Comparison of ENCODE assay signal across 27 cellular contexts in the genomic region with DNA sequence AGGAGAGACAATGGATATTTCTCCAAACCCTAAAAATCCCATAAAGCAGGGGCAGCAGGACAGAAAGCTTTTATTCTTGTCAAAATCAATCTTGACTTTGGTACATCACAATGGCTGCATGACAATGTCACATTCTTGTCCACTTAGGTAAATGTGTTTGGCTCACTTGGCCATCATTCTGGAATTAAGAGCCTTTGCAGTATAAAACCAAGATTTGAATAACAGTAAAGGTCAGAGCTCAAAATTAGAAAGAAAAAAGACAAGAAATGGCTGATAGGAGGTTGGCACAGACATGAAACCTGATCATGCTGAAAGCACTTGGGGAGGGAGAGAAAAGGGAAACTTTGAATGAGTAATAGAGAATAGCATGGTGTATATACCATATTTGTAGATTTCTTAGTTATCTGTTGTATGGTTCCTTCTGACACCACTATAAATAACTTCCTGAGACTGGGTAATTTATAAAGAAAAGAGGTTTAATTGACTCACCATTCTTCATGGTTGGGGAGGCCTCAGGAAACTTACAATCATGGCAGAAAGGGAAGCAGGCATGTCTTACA.
A peak's percentile ranks its signal among the peaks of the same experiment; 100 is the strongest.
DNase-seq lines count a peak whose midpoint lies in the region; ATAC-seq and TF ChIP-seq lines count a peak whose summit lies in the region.
"Had no signal": no experiment of that assay in that cellular context is flagged by ENCODE, and none has a peak within 500 bp of the region (broad histone marks: within the 10 kb centered on the region; RNA-seq: fewer than 3 reads in every experiment).

No MANE protein-coding gene starts in this region.

- H3K4me1 ChIP-seq in H9 (ENCODE audit: insufficient read depth, low read length) = peaks cover 3% of the 10 kb centered on the region; the same call in 1 of the 2 replicates
- H3K4me1 ChIP-seq in PC-9 (replicated peaks; ENCODE audit: insufficient read depth) = no peaks in the 10 kb centered on the region
- H3K4me1 ChIP-seq: BLaER1 treated with 17β-estradiol and CSF1 and Interleukin-3, amounts not matched to agents 10 nM and 100 nM; Caco-2; parathyroid adenoma; thyroid gland had no signal

- peak; percentile 52 for ATAC-seq in GM18858 (IDR thresholded peaks at IDR 0.05; ENCODE audit: unreplicated experiment)
- ATAC-seq: right cardiac atrium, Right ventricle myocardium inferior had no signal

- H2BK120ac ChIP-seq in H9 (ENCODE audit: low read depth, low read length, poor library complexity, severe bottlenecking) = no peak overlapping the region

- no peak overlapping the region for H3T11ph ChIP-seq in H9 (ENCODE audit: low read length)

- peaks cover 6 to 12% of the 10 kb centered on the region in 2 experiments; a peak in 3 of 5 replicates for H3K9me3 Mint-ChIP-seq in H9
- H3K9me3 Mint-ChIP-seq in activated T-helper 1 cell treated with anti-CD3 and anti-CD28 coated beads, Interleukin-12 subunit alpha, Interleukin-12 subunit beta, Interleukin-2, Interleukin-4 antibody, amounts not matched to agents 30 ng/mL and 10 ng/mL and 1 ng/mL, durations not matched to agents 14 hours and 24 hours and 36 hours = no peaks in the 10 kb centered on the region
- H3K9me3 Mint-ChIP-seq: activated naive CD4-positive, alpha-beta T cell treated with anti-CD3 and anti-CD28 coated beads for 36 hours; dendritic cell treated with granulocyte-macrophage colony-stimulating factor and Interleukin-4, amounts not matched to agents 40 ng/mL and 50 ng/mL, for 4 days had no signal

- H3K9ac ChIP-seq in H9 (ENCODE audit: extremely low read depth, insufficient read length, low read length) = no peak overlapping the region
- H3K9ac ChIP-seq: BLaER1 treated with 17β-estradiol and CSF1 and Interleukin-3, amounts not matched to agents 10 nM and 100 nM; GM23248; parathyroid adenoma had no signal

- no peak overlapping the region for H4K91ac ChIP-seq in H9 (ENCODE audit: insufficient read length, low read depth, low read length)

- no peak overlapping the region for H2AK5ac ChIP-seq in H9 (ENCODE audit: insufficient read length, low read length)

- H2BK15ac ChIP-seq in H9 (ENCODE audit: low read depth, low read length) = no peak overlapping the region

- no peak overlapping the region for H3K4me3 Mint-ChIP-seq in H9
- H3K4me3 Mint-ChIP-seq in activated T-helper 1 cell treated with anti-CD3 and anti-CD28 coated beads, Interleukin-12 subunit alpha, Interleukin-12 subunit beta, Interleukin-2, Interleukin-4 antibody, amounts not matched to agents 30 ng/mL and 10 ng/mL and 1 ng/mL, durations not matched to agents 14 hours and 24 hours and 36 hours = no peak overlapping the region
- H3K4me3 Mint-ChIP-seq: activated naive CD4-positive, alpha-beta T cell treated with anti-CD3 and anti-CD28 coated beads for 36 hours; dendritic cell treated with granulocyte-macrophage colony-stimulating factor and Interleukin-4, amounts not matched to agents 40 ng/mL and 50 ng/mL, for 4 days had no signal

- no peak overlapping the region for H3K4ac ChIP-seq in H9 (ENCODE audit: low read depth, low read length)

- H3K4me1 Mint-ChIP-seq in H9 = peaks cover 40 to 41% of the 10 kb centered on the region in 2 experiments
- no peaks in the 10 kb centered on the region for H3K4me1 Mint-ChIP-seq in activated T-helper 1 cell treated with anti-CD3 and anti-CD28 coated beads, Interleukin-12 subunit alpha, Interleukin-12 subunit beta, Interleukin-2, Interleukin-4 antibody, amounts not matched to agents 30 ng/mL and 10 ng/mL and 1 ng/mL, durations not matched to agents 14 hours and 24 hours and 36 hours (ENCODE audit: low read depth)

- no peaks in the 10 kb centered on the region for H3K36me3 ChIP-seq in PC-9 (ENCODE audit: low read depth)
- H3K36me3 ChIP-seq: BLaER1 treated with 17β-estradiol and CSF1 and Interleukin-3, amounts not matched to agents 10 nM and 100 nM; spleen; thyroid gland had no signal

- no peak overlapping the region for H2BK20ac ChIP-seq in H9 (ENCODE audit: low read depth, low read length, poor library complexity, severe bottlenecking)

- H3F3A ChIP-seq in PC-9 (ENCODE audit: insufficient read depth, low read depth) = no peaks in the 10 kb centered on the region

- H3K4me3 ChIP-seq in PC-9 = no peak overlapping the region
- H3K4me3 ChIP-seq: BLaER1 treated with 17β-estradiol and CSF1 and Interleukin-3, amounts not matched to agents 10 nM and 100 nM; GM23248; lung; spleen; thyroid gland had no signal

- H2AFZ ChIP-seq in H9 (ENCODE audit: low read length) = no peak overlapping the region
- H2AFZ ChIP-seq in PC-9 = no peak overlapping the region
- H2AFZ ChIP-seq: GM23248, parathyroid adenoma had no signal

- no peak overlapping the region for H2BK12ac ChIP-seq in H9 (ENCODE audit: insufficient read length, low read depth, low read length)

- H4K20me1 ChIP-seq in H9 (ENCODE audit: control insufficient read depth, insufficient read depth, insufficient read length) = no peaks in the 10 kb centered on the region
- H4K20me1 ChIP-seq in PC-9 (ENCODE audit: insufficient read depth) = no peaks in the 10 kb centered on the region
- H4K20me1 ChIP-seq: BLaER1 treated with 17β-estradiol and CSF1 and Interleukin-3, amounts not matched to agents 10 nM and 100 nM had no signal

- H4K8ac ChIP-seq in H9 (replicated peaks; ENCODE audit: insufficient read length, low read depth, low read length) = no peak overlapping the region

- no peaks in the 10 kb centered on the region; the same call in 1 of the 2 replicates for H3K27me3 Mint-ChIP-seq in H9 (ENCODE audit: low read depth)
- H3K27me3 Mint-ChIP-seq in activated T-helper 1 cell treated with anti-CD3 and anti-CD28 coated beads, Interleukin-12 subunit alpha, Interleukin-12 subunit beta, Interleukin-2, Interleukin-4 antibody, amounts not matched to agents 30 ng/mL and 10 ng/mL and 1 ng/mL, durations not matched to agents 14 hours and 24 hours and 36 hours (ENCODE audit: insufficient read depth) = peaks cover 3% of the 10 kb centered on the region
- H3K27me3 Mint-ChIP-seq: dendritic cell treated with granulocyte-macrophage colony-stimulating factor and Interleukin-4, amounts not matched to agents 40 ng/mL and 50 ng/mL, for 4 days had no signal

- no peaks in the 10 kb centered on the region for H3K23me2 ChIP-seq in H9 (ENCODE audit: insufficient read length, low read depth, low read length, poor library complexity, severe bottlenecking)

- H3K27me3 ChIP-seq in H9 (ENCODE audit: insufficient read depth, low read length) (no peaks in the 10 kb centered on the region), PC-9 (ENCODE audit: insufficient read depth, low read depth) (no peaks in the 10 kb centered on the region)
- H3K27me3 ChIP-seq: BLaER1 treated with 17β-estradiol and CSF1 and Interleukin-3, amounts not matched to agents 10 nM and 100 nM; spleen; thyroid gland had no signal

- H3K4me2 ChIP-seq in H9 (ENCODE audit: insufficient read depth, insufficient read length, low read length) (no peak overlapping the region), PC-9 (no peak overlapping the region)
- H3K4me2 ChIP-seq: BLaER1 treated with 17β-estradiol and CSF1 and Interleukin-3, amounts not matched to agents 10 nM and 100 nM had no signal

- intact Hi-C loops in PC-9 (cut with micrococcal nuclease; ENCODE audit: unreplicated experiment) = loop anchor here (5.0 kb wide), 1 partner anchor 168 kb away; no protein-coding TSS in a partner anchor
- intact Hi-C loops in activated T-helper 1 cell treated with anti-CD3 and anti-CD28 coated beads, Interleukin-12 subunit alpha, Interleukin-12 subunit beta, Interleukin-2, Interleukin-4 antibody, amounts not matched to agents 30 ng/mL and 10 ng/mL and 1 ng/mL, durations not matched to agents 14 hours and 24 hours and 36 hours (cut with micrococcal nuclease) = loop anchor here (5.0 kb wide), 1 partner anchor 1773 kb away; no protein-coding TSS in a partner anchor

- no peak overlapping the region for H3K23ac ChIP-seq in H9 (ENCODE audit: insufficient read length, low read depth, low read length)

- no peak overlapping the region for H3K18ac ChIP-seq in H9 (ENCODE audit: insufficient read length, low read depth, low read length)

- H3K27ac Mint-ChIP-seq in H9 = peak overlapping the region; percentile 44 to 78 (median 74); a peak in 5 of 7 replicates
- no peak overlapping the region for H3K27ac Mint-ChIP-seq in activated T-helper 1 cell treated with anti-CD3 and anti-CD28 coated beads, Interleukin-12 subunit alpha, Interleukin-12 subunit beta, Interleukin-2, Interleukin-4 antibody, amounts not matched to agents 30 ng/mL and 10 ng/mL and 1 ng/mL, durations not matched to agents 14 hours and 24 hours and 36 hours
- H3K27ac Mint-ChIP-seq: activated naive CD4-positive, alpha-beta T cell treated with anti-CD3 and anti-CD28 coated beads for 36 hours; dendritic cell treated with granulocyte-macrophage colony-stimulating factor and Interleukin-4, amounts not matched to agents 40 ng/mL and 50 ng/mL, for 4 days had no signal

- H3K56ac ChIP-seq in H9 (ENCODE audit: insufficient read length, low read depth, low read length) = no peak overlapping the region

- H3K9me3 ChIP-seq in H9 (ENCODE audit: control insufficient read depth, low read depth, low read length) (no peaks in the 10 kb centered on the region), PC-9 (ENCODE audit: insufficient read depth, low read depth) (no peaks in the 10 kb centered on the region)
- H3K9me3 ChIP-seq: Caco-2, spleen, thyroid gland had no signal

- H3K27ac ChIP-seq in H9 (ENCODE audit: insufficient read length, low read depth, low read length) = no peak overlapping the region
- H3K27ac ChIP-seq in PC-9 = no peak overlapping the region
- H3K27ac ChIP-seq in RWPE1 = no peak overlapping the region
- H3K27ac ChIP-seq: BLaER1 treated with 17β-estradiol and CSF1 and Interleukin-3, amounts not matched to agents 10 nM and 100 nM; GM23248; parathyroid adenoma; spleen; thyroid gland had no signal

- H2BK5ac ChIP-seq in H9 (ENCODE audit: insufficient read length, low read length) = no peak overlapping the region

- no peaks in the 10 kb centered on the region for H3K79me1 ChIP-seq in H9 (ENCODE audit: insufficient read depth, low read depth, low read length, poor library complexity, severe bottlenecking)

- no TSS peak for BruUV-seq in PC-9 (replicated peaks; lab: Mats Ljungman, UMichigan)

- no peak for DNase-seq in H9
- DNase-seq in MV-4-11 (lab: John Stamatoyannopoulos, UW) = peak; percentile 32
- DNase-seq in iPS DF 19.7 (ENCODE audit: low read depth, low spot score) = peak; percentile 28
- DNase-seq in PC-9 = no peak
- DNase-seq in activated T-helper 1 cell treated with anti-CD3 and anti-CD28 coated beads, Interleukin-12 subunit alpha, Interleukin-12 subunit beta, Interleukin-2, Interleukin-4 antibody, amounts not matched to agents 30 ng/mL and 10 ng/mL and 1 ng/mL, durations not matched to agents 14 hours and 24 hours and 36 hours (ENCODE audit: low spot score) = no peak
- no peak for DNase-seq in RWPE1 (ENCODE audit: low spot score)
- DNase-seq: activated naive CD4-positive, alpha-beta T cell treated with anti-CD3 and anti-CD28 coated beads for 36 hours; anterior cingulate cortex; Caco-2; DMS79; GM23248; IMR-90; NCI-H1105 treated with DMSO at 0.1 percent for 48 hours; NCI-H2029; NCI-H2227 treated with DMSO at 0.1 percent for 48 hours; right cardiac atrium; spleen; stimulated activated CD4-positive, alpha-beta T cell treated with anti-CD3 and anti-CD28 coated beads, Interleukin-2, amount 100 ng/mL, for 48 hours; stimulated activated naive CD4-positive, alpha-beta T cell; T-helper 9 cell; thyroid gland had no signal

- H3K14ac ChIP-seq in H9 (ENCODE audit: insufficient read depth, low read length) = no peak overlapping the region

- TF ChIP-seq CTCF in H9 (conservative IDR thresholded peaks at IDR 0.05) (no peak), PC-9 (conservative IDR thresholded peaks at IDR 0.05) (no peak), RWPE1 (conservative IDR thresholded peaks at IDR 0.05; ENCODE audit: low read depth) (no peak)

- H3K79me2 ChIP-seq in H9 (ENCODE audit: insufficient read depth, low read length) (no peaks in the 10 kb centered on the region), PC-9 (ENCODE audit: low read depth) (no peaks in the 10 kb centered on the region)
- H3K79me2 ChIP-seq: parathyroid adenoma had no signal

- peaks cover 3 to 9% (median 8%) of the 10 kb centered on the region in 3 experiments; a peak in 5 of 7 replicates for H3K36me3 Mint-ChIP-seq in H9 (ENCODE audit: insufficient read depth in 1 of 3, low read depth in 3 of 3)
- H3K36me3 Mint-ChIP-seq in activated T-helper 1 cell treated with anti-CD3 and anti-CD28 coated beads, Interleukin-12 subunit alpha, Interleukin-12 subunit beta, Interleukin-2, Interleukin-4 antibody, amounts not matched to agents 30 ng/mL and 10 ng/mL and 1 ng/mL, durations not matched to agents 14 hours and 24 hours and 36 hours (ENCODE audit: low read depth) = no peaks in the 10 kb centered on the region

- no peaks in the 10 kb centered on the region for H3K9me2 ChIP-seq in PC-9 (ENCODE audit: insufficient read depth)

- CTCF ChIA-PET in PC-9 (lab: Charles Lee) = no interaction called here
- CTCF ChIA-PET in RWPE1 (lab: Yijun Ruan, JAX) = no interaction called here

- POLR2A ChIA-PET in PC-9 (lab: Charles Lee; ENCODE audit: unreplicated experiment) (no interaction called here), RWPE1 (lab: Yijun Ruan, JAX; ENCODE audit: low non-redundant PET) (no interaction called here)

- H4K5ac ChIP-seq in H9 (ENCODE audit: insufficient read length, low read depth, low read length) = no peak overlapping the region

Comparison
In these comparisons a context has a peak if more than half of its experiments do, and no peak if none do; other contexts are left out.
1. DNase-seq: peak in MV-4-11 (single experiment) and iPS DF 19.7 (single experiment); none in H9 (single experiment), PC-9 (0 of 2), activated T-helper 1 cell treated with anti-CD3 and anti-CD28 coated beads, Interleukin-12 subunit alpha, Interleukin-12 subunit beta, Interleukin-2, Interleukin-4 antibody, amounts not matched to agents 30 ng/mL and 10 ng/mL and 1 ng/mL, durations not matched to agents 14 hours and 24 hours and 36 hours (single experiment) and RWPE1 (single experiment).